8 cellular contexts compared by ENCODE assay signal in genomic region chr7:75485355-75485978, GRCh38. TPM values are rescaled to one million over a fixed set of nuclear protein-coding genes. Genes with fewer than 3 reads are reported as not detected.
DNase-seq lines count a peak whose midpoint lies in the region; ATAC-seq and TF ChIP-seq lines count a peak whose summit lies in the region.
"Not testable (repeated sequence)": the region's sequence is repeated elsewhere in the genome, so short reads cannot be mapped to it uniquely, and the experiment has no call there.

No MANE protein-coding gene starts in this region.

- H3K36me3 ChIP-seq in A673 (ENCODE audit: insufficient read depth, low read length, poor library complexity, severe bottlenecking); brain microvascular endothelial cell (replicated peaks); gastroesophageal sphincter: not testable (repeated sequence)

- H3K27ac ChIP-seq in A673 (ENCODE audit: low read depth, low read length, poor library complexity, severe bottlenecking): peak overlapping the region; percentile 92
- H3K27ac ChIP-seq in brain microvascular endothelial cell: peak overlapping the region; percentile 69
- H3K27ac ChIP-seq in gastroesophageal sphincter: peak overlapping the region; percentile 89 to 98 (median 92)
- peak overlapping the region in 20 of 21 experiments; percentile 58 to 93 (median 88) for H3K27ac ChIP-seq in skin epidermis

- DNase-seq in A673 (ENCODE audit: low spot score); brain microvascular endothelial cell; mesothelial cell of epicardium (ENCODE audit: low spot score in 2 of 2, unreplicated experiment in 2 of 2): not testable (repeated sequence)
- peak; percentile 34 for DNase-seq in NAMALWA (ENCODE audit: low spot score)
- DNase-seq in activated CD4-positive, alpha-beta T cell treated with anti-CD3 and anti-CD28 coated beads, Interleukin-2, amount 10 ng/mL, durations not matched to agents 24 days and 14 days: peak; percentile 69

- in situ Hi-C loops in brain microvascular endothelial cell (cut with HindIII; ENCODE audit: low pct_ligation_motif_present, low sequenced_read_pairs): not testable (repeated sequence)

- H3K9me3 ChIP-seq in A673 (ENCODE audit: low read depth, low read length, poor library complexity, severe bottlenecking); gastroesophageal sphincter: not testable (repeated sequence)

- CTCF ChIA-PET in A673 (lab: Charles Lee): not testable (repeated sequence)

- H3K4me3 Mint-ChIP-seq in activated CD4-positive, alpha-beta T cell treated with anti-CD3 and anti-CD28 coated beads, Interleukin-2, amount 10 ng/mL, durations not matched to agents 24 days and 14 days: peak overlapping the region; percentile 97
- H3K4me3 Mint-ChIP-seq in mesothelial cell of epicardium: peak overlapping the region; percentile 94

- not testable (repeated sequence) for TF ChIP-seq CTCF in A673 (conservative IDR thresholded peaks at IDR 0.05; ENCODE audit: low read depth, low read length); brain microvascular endothelial cell (IDR thresholded peaks at IDR 0.05; ENCODE audit: low read depth, low read length, missing control alignments); gastroesophageal sphincter (IDR thresholded peaks at IDR 0.05); mesothelial cell of epicardium (IDR thresholded peaks at IDR 0.05; ENCODE audit: unreplicated experiment)

- H3K27me3 ChIP-seq in A673 (replicated peaks; ENCODE audit: insufficient read depth, low read depth, low read length, poor library complexity); brain microvascular endothelial cell (replicated peaks); gastroesophageal sphincter: not testable (repeated sequence)

- H3K27me3 Mint-ChIP-seq in activated CD4-positive, alpha-beta T cell treated with anti-CD3 and anti-CD28 coated beads, Interleukin-2, amount 10 ng/mL, durations not matched to agents 24 days and 14 days; mesothelial cell of epicardium (ENCODE audit: low read depth): not testable (repeated sequence)

- peaks cover 16% of the 10 kb centered on the region for H3K36me3 Mint-ChIP-seq in activated CD4-positive, alpha-beta T cell treated with anti-CD3 and anti-CD28 coated beads, Interleukin-2, amount 10 ng/mL, durations not matched to agents 24 days and 14 days (ENCODE audit: low read depth)
- not testable (repeated sequence) for H3K36me3 Mint-ChIP-seq in mesothelial cell of epicardium

- H3K4me3 ChIP-seq in A673 (ENCODE audit: low read depth, low read length, poor library complexity, severe bottlenecking): peak overlapping the region; percentile 88
- H3K4me3 ChIP-seq in brain microvascular endothelial cell (ENCODE audit: low read depth, low read length): peak overlapping the region; percentile 74
- peak overlapping the region; percentile 76 to 99 for H3K4me3 ChIP-seq in gastroesophageal sphincter
- peak overlapping the region; percentile 69 to 90 (median 79) for H3K4me3 ChIP-seq in skin epidermis

- ATAC-seq in GM21825 (IDR thresholded peaks at IDR 0.05; ENCODE audit: unreplicated experiment): peak; percentile 7
- ATAC-seq in gastroesophageal sphincter: not testable (repeated sequence)

- not testable (repeated sequence) for H3K4me1 ChIP-seq in A673 (ENCODE audit: insufficient read depth, low read length, poor library complexity, severe bottlenecking); gastroesophageal sphincter

- not testable (repeated sequence) for H3K4me1 Mint-ChIP-seq in activated CD4-positive, alpha-beta T cell treated with anti-CD3 and anti-CD28 coated beads, Interleukin-2, amount 10 ng/mL, durations not matched to agents 24 days and 14 days; mesothelial cell of epicardium

- intact Hi-C loops in A673 (cut with micrococcal nuclease; ENCODE audit: unreplicated experiment); activated CD4-positive, alpha-beta T cell treated with anti-CD3 and anti-CD28 coated beads, Interleukin-2, amount 10 ng/mL, durations not matched to agents 24 days and 14 days (cut with micrococcal nuclease): not testable (repeated sequence)

- not testable (repeated sequence) for TF ChIP-seq POLR2A in gastroesophageal sphincter (IDR thresholded peaks at IDR 0.05)

- 0% methylated on average over 4 to 13 of the region's 32 CpGs for WGBS in gastroesophageal sphincter (ENCODE audit: low coverage in 1 of 2), 2 donors

- POLR2A ChIA-PET in A673 (lab: Charles Lee; ENCODE audit: low non-redundant PET): not testable (repeated sequence)

- not testable (repeated sequence) for TF ChIP-seq EP300 in gastroesophageal sphincter (IDR thresholded peaks at IDR 0.05)

- H3K27ac Mint-ChIP-seq in activated CD4-positive, alpha-beta T cell treated with anti-CD3 and anti-CD28 coated beads, Interleukin-2, amount 10 ng/mL, durations not matched to agents 24 days and 14 days: peak overlapping the region; percentile 88
- peak overlapping the region; percentile 86 for H3K27ac Mint-ChIP-seq in mesothelial cell of epicardium

- BruUV-seq in A673 (replicated peaks; lab: Mats Ljungman, UMichigan): TSS peak; percentile 20

- H3K9me3 Mint-ChIP-seq in activated CD4-positive, alpha-beta T cell treated with anti-CD3 and anti-CD28 coated beads, Interleukin-2, amount 10 ng/mL, durations not matched to agents 24 days and 14 days; mesothelial cell of epicardium: not testable (repeated sequence)

RNA-seq across cellular contexts. Expression of gene POM121C, which starts 0.6 kb away (rescaled TPM):
- total RNA-seq in A673 (2021) (58.6 and 62.1 TPM in 2 replicates), gastroesophageal sphincter (10 to 100 TPM in 3 of 4 donors, 1 to 10 TPM in 1; 9.0 to 26.8 (median 23.7) TPM), mesothelial cell of epicardium (90.1 to 92.2 TPM (median 90.6 TPM) in 3 replicates)
- total RNA-seq in activated CD4-positive, alpha-beta T cell treated with anti-CD3 and anti-CD28 coated beads, Interleukin-2, amount 10 ng/mL, durations not matched to agents 24 days and 14 days: 90.1 and 93.6 TPM in 2 replicates

RNA-seq across cellular contexts. Expression of gene SPDYE5, which starts 6.7 kb away (rescaled TPM):
- total RNA-seq in A673 (2021) (not detected in 2 replicates), gastroesophageal sphincter (not detected), mesothelial cell of epicardium (0.14 to 0.16 TPM in 2 of 3 replicates, not detected in the other)
- total RNA-seq in activated CD4-positive, alpha-beta T cell treated with anti-CD3 and anti-CD28 coated beads, Interleukin-2, amount 10 ng/mL, durations not matched to agents 24 days and 14 days: 0.14 TPM in 1 of 2 replicates, not detected in the other
